ENCODE assay signal across 1 cellular context in the genomic region with DNA sequence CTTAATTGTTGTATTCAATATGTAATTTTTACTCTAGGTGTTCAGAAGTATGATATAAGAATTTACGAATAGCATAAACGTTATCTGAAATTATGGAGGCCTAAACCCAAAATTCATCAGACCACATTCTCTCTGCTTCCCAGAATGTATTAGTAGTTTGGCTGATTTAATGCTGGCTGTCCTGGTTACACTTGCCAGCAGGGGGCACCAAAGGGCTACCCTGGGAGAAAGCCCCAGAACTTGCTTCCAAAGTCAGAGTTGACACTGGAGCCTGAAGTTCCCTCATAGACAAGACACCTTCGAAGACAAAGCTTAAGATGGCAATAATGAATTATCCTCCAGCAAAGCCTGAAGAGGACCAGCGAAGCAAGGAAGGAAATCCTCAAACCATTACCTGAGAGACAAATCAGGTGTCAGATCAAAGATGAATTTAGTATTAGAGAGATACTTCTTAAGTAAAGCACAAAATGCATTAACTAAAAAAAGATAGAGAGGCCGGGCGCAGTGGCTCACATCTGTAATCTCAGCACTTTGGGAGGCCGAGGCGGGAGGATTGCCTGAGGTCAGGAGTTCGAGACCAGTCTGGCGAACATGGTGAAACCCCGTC.
TF ChIP-seq lines count a peak whose summit lies in the region.

No MANE protein-coding gene starts in this region.

TF ChIP-seq in endothelial cell of umbilical vein, 7 proteins besides CTCF, POLR2A, EP300 and RAD21:
- TF ChIP-seq GATA2 (IDR thresholded peaks at IDR 0.05; ENCODE audit: insufficient read depth, insufficient read length, low read depth, low read length) (no peak), FOS (IDR thresholded peaks at IDR 0.05; ENCODE audit: borderline replicate concordance, insufficient read depth, low read length) (no peak), EZH2 (IDR thresholded peaks at IDR 0.05; ENCODE audit: borderline replicate concordance, low read depth, low read length, severe bottlenecking) (no peak), POLR2AphosphoS5 (IDR thresholded peaks at IDR 0.05; ENCODE audit: insufficient read depth, low read depth, low read length) (no peak), MYC (IDR thresholded peaks at IDR 0.05; ENCODE audit: low read depth, low read length) (no peak), JUN (IDR thresholded peaks at IDR 0.05; ENCODE audit: borderline replicate concordance, insufficient read depth, insufficient read length, low read depth) (no peak)
- TF ChIP-seq, protein P1, sequence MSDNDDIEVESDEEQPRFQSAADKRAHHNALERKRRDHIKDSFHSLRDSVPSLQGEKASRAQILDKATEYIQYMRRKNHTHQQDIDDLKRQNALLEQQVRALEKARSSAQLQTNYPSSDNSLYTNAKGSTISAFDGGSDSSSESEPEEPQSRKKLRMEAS (IDR thresholded peaks at IDR 0.05; ENCODE audit: insufficient read depth, insufficient read length), result no peak
